8 cellular contexts compared by ENCODE assay signal in genomic region chr19:38317104-38317612, GRCh38. TPM values are rescaled to one million over a fixed set of nuclear protein-coding genes. Genes with fewer than 3 reads are reported as not detected.
DNase-seq lines count a peak whose midpoint lies in the region; ATAC-seq and TF ChIP-seq lines count a peak whose summit lies in the region.

No MANE protein-coding gene starts in this region.

- no peaks in the 10 kb centered on the region for H3K27me3 Mint-ChIP-seq in CD8-positive, alpha-beta T cell (ENCODE audit: low read depth)
- H3K27me3 Mint-ChIP-seq in activated T-helper 17 cell treated with anti-CD3 and anti-CD28 coated beads, Interleukin-2, amount 50 U/mL, for 72 hours = no peaks in the 10 kb centered on the region

- intact Hi-C loops in CD8-positive, alpha-beta T cell (cut with DNase I, micrococcal nuclease) = loop anchor here in 1 of 2 experiments (5.0 kb wide), 1 partner anchor 1530 kb away; the partner anchor contains the start of gene FBL

- H3K9ac ChIP-seq in Loucy (ENCODE audit: low read depth, low read length, poor library complexity, severe bottlenecking) = peak overlapping the region; percentile 73

- H3K36me3 ChIP-seq in CD8-positive, alpha-beta T cell (ENCODE audit: insufficient read depth, low read length) = no peaks in the 10 kb centered on the region
- H3K36me3 ChIP-seq in Loucy (ENCODE audit: insufficient read depth, low read length) = no peaks in the 10 kb centered on the region
- no peaks in the 10 kb centered on the region for H3K36me3 ChIP-seq in muscle layer of duodenum (ENCODE audit: control insufficient read depth in 1 of 2, insufficient read depth in 2 of 2, low read length in 2 of 2)

- H3K27me3 ChIP-seq in CD8-positive, alpha-beta T cell (ENCODE audit: insufficient read depth, low read length) = no peaks in the 10 kb centered on the region
- H3K27me3 ChIP-seq in Loucy (ENCODE audit: insufficient read depth, low read length, poor library complexity, severe bottlenecking) = no peaks in the 10 kb centered on the region
- H3K27me3 ChIP-seq in muscle layer of duodenum (ENCODE audit: low read depth, low read length) = no peaks in the 10 kb centered on the region

- peak overlapping the region; percentile 95 for H3K27ac Mint-ChIP-seq in CD8-positive, alpha-beta T cell
- H3K27ac Mint-ChIP-seq in activated T-helper 17 cell treated with anti-CD3 and anti-CD28 coated beads, Interleukin-2, amount 50 U/mL, for 72 hours = peak overlapping the region; percentile 86

- H4K20me1 ChIP-seq in Loucy (ENCODE audit: insufficient read depth, low read length, poor library complexity, severe bottlenecking) = no peaks in the 10 kb centered on the region

- peak overlapping the region; percentile 47 for H2AFZ ChIP-seq in Loucy (ENCODE audit: low read length)

- H3K9me2 ChIP-seq in Loucy (replicated peaks; ENCODE audit: low read depth, low read length) = no peaks in the 10 kb centered on the region

- peak overlapping the region; percentile 57 for H3K4me3 ChIP-seq in CD8-positive, alpha-beta T cell (ENCODE audit: low read depth, low read length)
- H3K4me3 ChIP-seq in Loucy (ENCODE audit: low read length, poor library complexity, severe bottlenecking) = peak overlapping the region; percentile 76
- peak overlapping the region in 1 of 2 donors; percentile 70 for H3K4me3 ChIP-seq in muscle layer of duodenum (ENCODE audit: low read depth in 1 of 2, low read length in 2 of 2)

- H3K9me3 ChIP-seq in CD8-positive, alpha-beta T cell (ENCODE audit: low read length) = no peaks in the 10 kb centered on the region
- no peaks in the 10 kb centered on the region for H3K9me3 ChIP-seq in Loucy (ENCODE audit: insufficient read depth, low read depth, low read length)
- no peaks in the 10 kb centered on the region for H3K9me3 ChIP-seq in muscle layer of duodenum (ENCODE audit: control insufficient read depth in 1 of 2, low read length in 2 of 2)

- H3K36me3 Mint-ChIP-seq in CD8-positive, alpha-beta T cell = no peaks in the 10 kb centered on the region
- peaks cover 12% of the 10 kb centered on the region for H3K36me3 Mint-ChIP-seq in activated T-helper 17 cell treated with anti-CD3 and anti-CD28 coated beads, Interleukin-2, amount 50 U/mL, for 72 hours (ENCODE audit: low read depth)

- no peak for TF ChIP-seq CTCF in CD8-positive, alpha-beta T cell (IDR thresholded peaks at IDR 0.05)
- TF ChIP-seq CTCF in Loucy (conservative IDR thresholded peaks at IDR 0.05; ENCODE audit: low read length) = no peak

- H3K4me3 Mint-ChIP-seq in CD8-positive, alpha-beta T cell = peak overlapping the region; percentile 86
- peak overlapping the region; percentile 89 for H3K4me3 Mint-ChIP-seq in activated T-helper 17 cell treated with anti-CD3 and anti-CD28 coated beads, Interleukin-2, amount 50 U/mL, for 72 hours

- CTCF ChIA-PET in CD8-positive, alpha-beta T cell (lab: Charles Lee) = interaction anchor here (1.3 kb wide), 1 partner anchor 73 kb away, joined by 7 read pairs; no protein-coding TSS in a partner anchor

- H3K27ac ChIP-seq in CD8-positive, alpha-beta T cell (ENCODE audit: low read depth, low read length) = peak overlapping the region; percentile 95
- peak overlapping the region; percentile 37 for H3K27ac ChIP-seq in muscle layer of duodenum (ENCODE audit: low read length)

- peak in 5 of 7 experiments; percentile 7 to 61 (median 23) for DNase-seq in CD8-positive, alpha-beta T cell
- DNase-seq in NK-92 (lab: John Stamatoyannopoulos, UW; ENCODE audit: unreplicated experiment) = no peak
- no peak for DNase-seq in HK-2 (ENCODE audit: unreplicated experiment)

- no peak for ATAC-seq in CD8-positive, alpha-beta T cell
- ATAC-seq in activated T-helper 17 cell treated with anti-CD3 and anti-CD28 coated beads, Interleukin-2, amount 50 U/mL, for 72 hours (replicated peaks) = no peak
- ATAC-seq in GM19328 (IDR thresholded peaks at IDR 0.05; ENCODE audit: unreplicated experiment) (no peak), HG02571 (IDR thresholded peaks at IDR 0.05; ENCODE audit: unreplicated experiment) (no peak)

- H3F3A ChIP-seq in Loucy (ENCODE audit: low read depth) = peaks cover 6% of the 10 kb centered on the region; the same call in 1 of the 2 replicates

- H3K9me3 Mint-ChIP-seq in CD8-positive, alpha-beta T cell = no peaks in the 10 kb centered on the region
- no peaks in the 10 kb centered on the region for H3K9me3 Mint-ChIP-seq in activated T-helper 17 cell treated with anti-CD3 and anti-CD28 coated beads, Interleukin-2, amount 50 U/mL, for 72 hours

- peaks cover 57% of the 10 kb centered on the region for H3K79me2 ChIP-seq in Loucy (ENCODE audit: insufficient read depth, low read length)

- peaks cover 38% of the 10 kb centered on the region for H3K4me1 ChIP-seq in CD8-positive, alpha-beta T cell (ENCODE audit: insufficient read depth, low read length)
- H3K4me1 ChIP-seq in Loucy (ENCODE audit: insufficient read depth, low read length, poor library complexity, severe bottlenecking) (peaks cover 49% of the 10 kb centered on the region), muscle layer of duodenum (ENCODE audit: control insufficient read depth in 1 of 2, insufficient read depth in 2 of 2, low read length in 2 of 2) (peaks cover 6 to 40% of the 10 kb centered on the region in 2 donors)

- H3K4me1 Mint-ChIP-seq in CD8-positive, alpha-beta T cell (ENCODE audit: low read depth) = peaks cover 63% of the 10 kb centered on the region
- H3K4me1 Mint-ChIP-seq in activated T-helper 17 cell treated with anti-CD3 and anti-CD28 coated beads, Interleukin-2, amount 50 U/mL, for 72 hours = peaks cover 24% of the 10 kb centered on the region

- H3K4me2 ChIP-seq in Loucy (ENCODE audit: low read depth, low read length, poor library complexity, severe bottlenecking) = peak overlapping the region; percentile 89

- POLR2A ChIA-PET in CD8-positive, alpha-beta T cell (lab: Charles Lee) = no interaction called here

RNA-seq across cellular contexts. Expression of gene YIF1B, which starts 1.4 kb away (rescaled TPM):
- total RNA-seq in CD8-positive, alpha-beta T cell = 10 to 100 TPM; 12.0 to 13.0 TPM
- total RNA-seq in activated T-helper 17 cell treated with anti-CD3 and anti-CD28 coated beads, Interleukin-2, amount 50 U/mL, for 72 hours = 10 to 100 TPM; 77.2 to 84.3 TPM

RNA-seq across cellular contexts. Expression of gene KCNK6, which starts 2.5 kb away (rescaled TPM):
- 1 to 10 TPM; 3.3 to 3.4 TPM for total RNA-seq in CD8-positive, alpha-beta T cell
- total RNA-seq in activated T-helper 17 cell treated with anti-CD3 and anti-CD28 coated beads, Interleukin-2, amount 50 U/mL, for 72 hours = 10 to 100 TPM; 13.7 to 19.4 TPM

RNA-seq across cellular contexts. Expression of gene C19orf33, which starts 13.1 kb away (rescaled TPM):
- total RNA-seq in CD8-positive, alpha-beta T cell = not detected
- under 1 TPM in 1 of 2 donors, not detected in 1; 0.87 TPM for total RNA-seq in activated T-helper 17 cell treated with anti-CD3 and anti-CD28 coated beads, Interleukin-2, amount 50 U/mL, for 72 hours

RNA-seq across cellular contexts. Expression of gene CATSPERG, which starts 18.5 kb away (rescaled TPM):
- 10 to 100 TPM; 15.3 TPM for total RNA-seq in CD8-positive, alpha-beta T cell
- 10 to 100 TPM in 1 of 2 donors, 1 to 10 TPM in 1; 5.0 to 15.2 TPM for total RNA-seq in activated T-helper 17 cell treated with anti-CD3 and anti-CD28 coated beads, Interleukin-2, amount 50 U/mL, for 72 hours

RNA-seq across cellular contexts. Expression of gene SPINT2, which starts 52.8 kb away (rescaled TPM):
- 10 to 100 TPM; 35.7 to 38.2 TPM for total RNA-seq in CD8-positive, alpha-beta T cell
- 10 to 100 TPM; 21.3 to 56.6 TPM for total RNA-seq in activated T-helper 17 cell treated with anti-CD3 and anti-CD28 coated beads, Interleukin-2, amount 50 U/mL, for 72 hours

Comparison
In these comparisons a context has a peak if more than half of its experiments do, and no peak if none do; other contexts are left out.
1. DNase-seq: peak in CD8-positive, alpha-beta T cell (5 of 7); none in NK-92 (single experiment) and HK-2 (single experiment).
2. RNA of gene YIF1B, which starts 1.4 kb away (total RNA-seq): 77.2 to 84.3 TPM in activated T-helper 17 cell treated with anti-CD3 and anti-CD28 coated beads, Interleukin-2, amount 50 U/mL, for 72 hours; 12.0 to 13.0 TPM in CD8-positive, alpha-beta T cell; every median in the first group is over 4 times any median in the second.